In genomic region chr1:227401562-227402342, GRCh38 we compare ENCODE assay signal across 22 cellular contexts.
"Had no signal": no experiment of that assay in that cellular context is flagged by ENCODE, and none has a peak within 500 bp of the region (broad histone marks: within the 10 kb centered on the region; RNA-seq: fewer than 3 reads in every experiment).

No MANE protein-coding gene starts in this region.

- DNase-seq: activated CD4-positive, alpha-beta T cell treated with anti-CD3 and anti-CD28 coated beads for 4 hours; activated CD8-positive, alpha-beta memory T cell treated with anti-CD3 and anti-CD28 coated beads, Interleukin-2, amount 50 U/mL, for 4 hours; activated CD8-positive, alpha-beta T cell treated with anti-CD3 and anti-CD28 coated beads for 36 hours; activated naive CD4-positive, alpha-beta T cell; activated T-cell treated with anti-CD3 and anti-CD28 coated beads, Interleukin-2, amount 50 U/mL, for 72 hours; aorta; caudate nucleus; KG1; NCI-H1092; NCI-H1417; NCI-H1694 treated with DMSO at 0.1 percent for 48 hours; NCI-H2029 treated with DMSO at 0.1 percent for 48 hours; NCI-H2171 treated with DMSO at 0.1 percent for 48 hours; NCI-H226; NCI-H526; Peyer's patch; Right ventricle myocardium superior; SJCRH30; SK-N-SH; T-helper 1 cell had no signal

- H3K4me1 ChIP-seq: breast epithelium, Peyer's patch, SJCRH30 had no signal

- H3K9me3 ChIP-seq: breast epithelium, Peyer's patch, SJCRH30, SK-N-SH had no signal

- ATAC-seq: activated CD4-positive, CD25-positive, alpha-beta regulatory T cell treated with anti-CD3 and anti-CD28 coated beads, Interleukin-2, amount 50 U/mL, for 24 hours; activated CD8-positive, alpha-beta T cell treated with anti-CD3 and anti-CD28 coated beads for 36 hours; activated T-cell treated with anti-CD3 and anti-CD28 coated beads, Interleukin-2, amount 50 U/mL, for 72 hours had no signal

- H3K4me3 ChIP-seq: breast epithelium, Peyer's patch, SJCRH30 had no signal

- H3K36me3 ChIP-seq: breast epithelium, Peyer's patch, SJCRH30 had no signal
